24 cellular contexts compared by ENCODE assay signal in the genomic region with DNA sequence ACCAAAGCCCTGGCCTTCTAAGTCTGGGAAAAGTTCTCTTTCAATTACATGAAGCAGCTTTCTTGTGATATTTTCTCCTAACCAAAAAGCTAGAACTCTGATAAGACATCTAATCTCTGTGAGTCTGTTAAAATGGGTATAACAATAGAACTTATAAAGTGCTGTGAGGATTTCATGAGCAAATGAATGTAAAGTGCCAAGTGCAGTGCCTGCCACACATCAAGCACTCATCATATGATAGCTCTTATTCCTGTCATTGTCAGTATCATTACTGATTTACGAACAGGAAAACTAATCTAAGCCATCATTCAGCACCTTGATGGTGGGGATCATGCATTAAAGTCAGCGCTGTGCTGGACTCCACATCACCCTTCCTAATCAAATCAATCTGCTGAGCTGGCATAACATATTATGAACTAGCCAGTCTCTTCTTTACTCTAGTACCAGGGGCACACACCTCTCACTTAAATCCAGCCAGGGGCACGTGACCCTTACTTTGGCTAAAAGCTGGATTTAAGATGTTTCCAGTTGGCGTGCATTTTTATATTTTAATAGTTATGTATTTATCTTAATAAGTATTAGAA. TPM values are rescaled to one million over a fixed set of nuclear protein-coding genes. Genes with fewer than 3 reads are reported as not detected.
"Had no signal": no experiment of that assay in that cellular context is flagged by ENCODE, and none has a peak within 500 bp of the region (broad histone marks: within the 10 kb centered on the region; RNA-seq: fewer than 3 reads in every experiment).

No MANE protein-coding gene starts in this region.

- H3K4me2 ChIP-seq: smooth muscle cell had no signal

- DNase-seq: effector CD8-positive, alpha-beta T cell; endodermal cell; foreskin fibroblast; gastrocnemius medialis; head of caudate nucleus; kidney; stimulated activated CD4-positive, alpha-beta T cell treated with anti-CD3 and anti-CD28 coated beads, Interleukin-12 subunit alpha, Interleukin-12 subunit beta, amount 100 ng/mL, for 4 hours; stimulated activated CD4-positive, alpha-beta T cell treated with anti-CD3 and anti-CD28 coated beads, Interleukin-1b, Interleukin-23, amount 100 ng/mL, for 48 hours; stimulated activated CD4-positive, alpha-beta T cell treated with anti-CD3 and anti-CD28 coated beads, Interleukin-4, amount 100 ng/mL, for 1 hour; stimulated activated CD8-positive, alpha-beta memory T cell treated with anti-CD3 and anti-CD28 coated beads, Interleukin-4, amount 100 ng/mL, for 48 hours; stimulated activated naive CD4-positive, alpha-beta T cell; stimulated activated naive CD8-positive, alpha-beta T cell treated with anti-CD3 and anti-CD28 coated beads, Interleukin-15, amount 100 ng/mL, for 72 hours; transverse colon; upper lobe of right lung; uterus had no signal

- H3K36me3 ChIP-seq: gastrocnemius medialis, suprapubic skin, transverse colon, upper lobe of right lung, uterus had no signal

- H3K4me3 ChIP-seq: gastrocnemius medialis, lung, smooth muscle cell, suprapubic skin, transverse colon, upper lobe of right lung, uterus had no signal

- H3K27me3 ChIP-seq: gastrocnemius medialis, suprapubic skin, transverse colon, upper lobe of right lung, uterus had no signal

- H3K9me3 ChIP-seq: gastrocnemius medialis, suprapubic skin, transverse colon, upper lobe of right lung, uterus had no signal

- H3K9ac ChIP-seq: parathyroid adenoma had no signal

- FAIRE-seq: kidney had no signal

- ATAC-seq: esophagus mucosa; gastrocnemius medialis; left lobe of liver; natural killer cell treated with Interleukin-12 subunit alpha and Interleukin-12 subunit beta and Interleukin-15 and Interleukin-18, amount 100 ng/mL, for 72 hours; sciatic nerve; stimulated activated naive CD8-positive, alpha-beta T cell treated with anti-CD3 and anti-CD28 coated beads, Interleukin-15, amount 100 ng/mL, for 72 hours; upper lobe of right lung had no signal

- H2AFZ ChIP-seq: parathyroid adenoma had no signal

- H3K4me1 ChIP-seq: parathyroid adenoma, suprapubic skin, transverse colon, upper lobe of right lung, uterus had no signal

- H3K79me2 ChIP-seq: parathyroid adenoma had no signal

- H3K27ac ChIP-seq: epithelial cell of prostate, gastrocnemius medialis, parathyroid adenoma, suprapubic skin, transverse colon, upper lobe of right lung, uterus had no signal

RNA-seq across cellular contexts. Expression of a gene that starts 37.5 kb away (rescaled TPM):
- total RNA-seq: esophagus mucosa; natural killer cell treated with Interleukin-12 subunit alpha and Interleukin-12 subunit beta and Interleukin-15 and Interleukin-18, amount 100 ng/mL, for 72 hours had no signal
